In genomic region chr11:48005133-48005532, GRCh38 we compare ENCODE assay signal across 12 cellular contexts. TPM values are rescaled to one million over a fixed set of nuclear protein-coding genes. Genes with fewer than 3 reads are reported as not detected.
A peak's percentile ranks its signal among the peaks of the same experiment; 100 is the strongest.
DNase-seq lines count a peak whose midpoint lies in the region; ATAC-seq and TF ChIP-seq lines count a peak whose summit lies in the region.
"Had no signal": no experiment of that assay in that cellular context is flagged by ENCODE, and none has a peak within 500 bp of the region (broad histone marks: within the 10 kb centered on the region; RNA-seq: fewer than 3 reads in every experiment).

No MANE protein-coding gene starts in this region.

- ATAC-seq in left ventricle myocardium superior (no peak), lower lobe of right lung (peak in 1 of 2 donors; percentile 24), upper lobe of right lung (no peak), HG03095 (IDR thresholded peaks at IDR 0.05; ENCODE audit: unreplicated experiment) (no peak)

- no peaks in the 10 kb centered on the region for H3K9me3 Mint-ChIP-seq in activated naive CD4-positive, alpha-beta T cell treated with anti-CD3 and anti-CD28 coated beads for 36 hours

- WGBS in prostate gland, result 65% methylated on average over 4 of the region's 4 CpGs

- no peaks in the 10 kb centered on the region for H3K27me3 ChIP-seq in left ventricle myocardium inferior (ENCODE audit: low read depth)
- no peaks in the 10 kb centered on the region for H3K27me3 ChIP-seq in lower lobe of right lung (ENCODE audit: low read depth)
- H3K27me3 ChIP-seq in upper lobe of right lung, result no peaks in the 10 kb centered on the region
- H3K27me3 ChIP-seq in prostate gland (replicated peaks; ENCODE audit: insufficient read depth), result no peaks in the 10 kb centered on the region
- H3K27me3 ChIP-seq: ovary had no signal

- no peak for TF ChIP-seq POLR2A in prostate gland (IDR thresholded peaks at IDR 0.05)

- H3K27ac ChIP-seq in left ventricle myocardium inferior (replicated peaks) (peak overlapping the region; percentile 23), lower lobe of right lung (peak overlapping the region; percentile 18), upper lobe of right lung (peak overlapping the region; percentile 32), prostate gland (no peak overlapping the region)
- H3K27ac ChIP-seq: C4-2B, ovary had no signal

- H3K4me3 ChIP-seq in left ventricle myocardium inferior (no peak overlapping the region), lower lobe of right lung (no peak overlapping the region), upper lobe of right lung (no peak overlapping the region), prostate gland (no peak overlapping the region)
- H3K4me3 ChIP-seq: ovary had no signal

- no peak for TF ChIP-seq CTCF in left ventricle myocardium inferior (IDR thresholded peaks at IDR 0.05; ENCODE audit: borderline replicate concordance)
- TF ChIP-seq CTCF in lower lobe of right lung (IDR thresholded peaks at IDR 0.05), result no peak
- TF ChIP-seq CTCF in upper lobe of right lung (IDR thresholded peaks at IDR 0.05), result no peak
- TF ChIP-seq CTCF in prostate gland (IDR thresholded peaks at IDR 0.05), result no peak

- H3K27ac Mint-ChIP-seq in activated naive CD4-positive, alpha-beta T cell treated with anti-CD3 and anti-CD28 coated beads for 36 hours, result peak overlapping the region; percentile 92

- intact Hi-C loops in left ventricle myocardium inferior (cut with micrococcal nuclease) (no loop called here), left ventricle myocardium superior (cut with micrococcal nuclease) (no loop called here), lower lobe of right lung (cut with DNase I) (no loop called here), upper lobe of right lung (cut with DNase I) (no loop called here), prostate gland (cut with DNase I) (no loop called here)
- intact Hi-C loops in activated naive CD4-positive, alpha-beta T cell treated with anti-CD3 and anti-CD28 coated beads for 36 hours (cut with micrococcal nuclease), result loop anchor here (5.0 to 10.0 kb wide), 4 partner anchors 450 to 788 kb away; partner anchors contain the start of gene CELF1

- DNase-seq in left ventricle myocardium inferior (no peak), left ventricle myocardium superior (no peak), lower lobe of right lung (no peak), upper lobe of right lung (no peak), prostate gland (ENCODE audit: low spot score) (no peak), DMS53 (lab: John Stamatoyannopoulos, UW) (no peak)
- DNase-seq in activated naive CD4-positive, alpha-beta T cell treated with anti-CD3 and anti-CD28 coated beads for 36 hours, result peak; percentile 79
- DNase-seq: cerebellar nuclear complex, NCI-H226, ovary had no signal

- no peaks in the 10 kb centered on the region for H3K9me3 ChIP-seq in left ventricle myocardium inferior (replicated peaks)
- H3K9me3 ChIP-seq in lower lobe of right lung, result no peaks in the 10 kb centered on the region
- H3K9me3 ChIP-seq in upper lobe of right lung, result no peaks in the 10 kb centered on the region
- H3K9me3 ChIP-seq in prostate gland, result no peaks in the 10 kb centered on the region
- H3K9me3 ChIP-seq: ovary had no signal

- H3K4me1 ChIP-seq in left ventricle myocardium inferior, result peaks cover 65% of the 10 kb centered on the region
- H3K4me1 ChIP-seq in lower lobe of right lung, result peaks cover 38% of the 10 kb centered on the region
- H3K4me1 ChIP-seq in upper lobe of right lung, result peaks cover 30% of the 10 kb centered on the region
- H3K4me1 ChIP-seq in prostate gland (replicated peaks), result peaks cover 7% of the 10 kb centered on the region

- H3K27me3 Mint-ChIP-seq in activated naive CD4-positive, alpha-beta T cell treated with anti-CD3 and anti-CD28 coated beads for 36 hours (ENCODE audit: low read depth), result no peaks in the 10 kb centered on the region

- peak overlapping the region; percentile 49 for H3K4me3 Mint-ChIP-seq in activated naive CD4-positive, alpha-beta T cell treated with anti-CD3 and anti-CD28 coated beads for 36 hours

- H3K4me1 Mint-ChIP-seq in activated naive CD4-positive, alpha-beta T cell treated with anti-CD3 and anti-CD28 coated beads for 36 hours (ENCODE audit: low read depth), result peaks cover 83% of the 10 kb centered on the region

- H3K36me3 Mint-ChIP-seq in activated naive CD4-positive, alpha-beta T cell treated with anti-CD3 and anti-CD28 coated beads for 36 hours (ENCODE audit: low read depth), result no peaks in the 10 kb centered on the region

- CTCF ChIA-PET in activated naive CD4-positive, alpha-beta T cell treated with anti-CD3 and anti-CD28 coated beads for 36 hours (lab: Charles Lee), result interaction anchor here (1.0 to 4.3 kb wide), 6 partner anchors 9 to 103 kb away, joined by 4 to 35 read pairs (median 10); no protein-coding TSS in a partner anchor

- H3K36me3 ChIP-seq in left ventricle myocardium inferior (no peaks in the 10 kb centered on the region), lower lobe of right lung (no peaks in the 10 kb centered on the region), upper lobe of right lung (no peaks in the 10 kb centered on the region), prostate gland (no peaks in the 10 kb centered on the region)
- H3K36me3 ChIP-seq: ovary had no signal

RNA-seq across cellular contexts. Expression of gene PTPRJ, which starts 24.8 kb away (rescaled TPM):
- total RNA-seq in left ventricle myocardium inferior (6.8 TPM), left ventricle myocardium superior (7.1 TPM), lower lobe of right lung (40.0 TPM), upper lobe of right lung (34.9 TPM), prostate gland (10 to 100 TPM; 24.9 to 48.0 TPM)
- 10 to 100 TPM in 1 of 2 experiments, 1 to 10 TPM in 1; 8.2 to 10.7 TPM for total RNA-seq in activated naive CD4-positive, alpha-beta T cell treated with anti-CD3 and anti-CD28 coated beads for 36 hours

Comparison
In these comparisons a context has a peak if more than half of its experiments do, and no peak if none do; other contexts are left out.
1. H3K27ac ChIP-seq: peak in left ventricle myocardium inferior (single experiment), lower lobe of right lung (single experiment) and upper lobe of right lung (single experiment); none in prostate gland (0 of 2).